9 cellular contexts compared by ENCODE assay signal in genomic region chr16:252366-253337, GRCh38. TPM values are rescaled to one million over a fixed set of nuclear protein-coding genes. Genes with fewer than 3 reads are reported as not detected.
DNase-seq lines count a peak whose midpoint lies in the region; ATAC-seq and TF ChIP-seq lines count a peak whose summit lies in the region.
"Had no signal": no experiment of that assay in that cellular context is flagged by ENCODE, and none has a peak within 500 bp of the region (broad histone marks: within the 10 kb centered on the region; RNA-seq: fewer than 3 reads in every experiment).

No MANE protein-coding gene starts in this region.

- H3K27ac ChIP-seq in upper lobe of left lung, result peak overlapping the region; percentile 2 to 70 (median 25)
- H3K27ac ChIP-seq in SJCRH30, result no peak overlapping the region

- peaks cover 0 to 44% (median 19%) of the 10 kb centered on the region in 4 donors for H3K36me3 ChIP-seq in upper lobe of left lung
- no peaks in the 10 kb centered on the region; the same call in 1 of the 2 replicates for H3K36me3 ChIP-seq in SJCRH30

- ATAC-seq in Right ventricle myocardium inferior, result peak; percentile 44
- peak; percentile 69 for ATAC-seq in memory B cell (ENCODE audit: low read depth)
- no peak for ATAC-seq in upper lobe of left lung (ENCODE audit: low FRiP score in 2 of 2)
- no peak for ATAC-seq in HG03280 (IDR thresholded peaks at IDR 0.05; ENCODE audit: unreplicated experiment)

- TF ChIP-seq EP300 in upper lobe of left lung (IDR thresholded peaks at IDR 0.05), result no peak

- H3K9me3 Mint-ChIP-seq in activated T-helper 2 cell treated with anti-CD3 and anti-CD28 coated beads, Interferon-gamma antibody, Interleukin-2, Interleukin-4, amounts not matched to agents 10 μg/mL and 5 μg/mL and 100 μg/mL, durations not matched to agents 14 hours and 24 hours and 36 hours, result no peaks in the 10 kb centered on the region
- H3K9me3 Mint-ChIP-seq in memory B cell, result no peaks in the 10 kb centered on the region

- DNase-seq in Right ventricle myocardium inferior (ENCODE audit: missing footprints), result no peak
- DNase-seq in cardiac septum (ENCODE audit: low spot score), result no peak
- DNase-seq in activated T-helper 2 cell treated with anti-CD3 and anti-CD28 coated beads, Interferon-gamma antibody, Interleukin-2, Interleukin-4, amounts not matched to agents 10 μg/mL and 5 μg/mL and 100 μg/mL, durations not matched to agents 14 hours and 24 hours and 36 hours (ENCODE audit: low spot score), result peak; percentile 30
- DNase-seq in memory B cell (ENCODE audit: low spot score in 2 of 2), result no peak
- no peak for DNase-seq in upper lobe of left lung
- DNase-seq in 8988T, result no peak
- no peak for DNase-seq in SJCRH30
- DNase-seq: NCI-H146 had no signal

- no peak for TF ChIP-seq CTCF in upper lobe of left lung (IDR thresholded peaks at IDR 0.05)

- H3K27me3 ChIP-seq in upper lobe of left lung (no peaks in the 10 kb centered on the region), SJCRH30 (no peaks in the 10 kb centered on the region)

- no peak for TF ChIP-seq POLR2A in upper lobe of left lung (IDR thresholded peaks at IDR 0.05)

- H3K4me3 Mint-ChIP-seq in activated T-helper 2 cell treated with anti-CD3 and anti-CD28 coated beads, Interferon-gamma antibody, Interleukin-2, Interleukin-4, amounts not matched to agents 10 μg/mL and 5 μg/mL and 100 μg/mL, durations not matched to agents 14 hours and 24 hours and 36 hours (ENCODE audit: low read depth), result peak overlapping the region; percentile 80
- peak overlapping the region; percentile 71 for H3K4me3 Mint-ChIP-seq in memory B cell

- peak overlapping the region; percentile 92 for H3K27ac Mint-ChIP-seq in activated T-helper 2 cell treated with anti-CD3 and anti-CD28 coated beads, Interferon-gamma antibody, Interleukin-2, Interleukin-4, amounts not matched to agents 10 μg/mL and 5 μg/mL and 100 μg/mL, durations not matched to agents 14 hours and 24 hours and 36 hours
- H3K27ac Mint-ChIP-seq in memory B cell, result peak overlapping the region; percentile 71

- intact Hi-C loops in Right ventricle myocardium inferior (cut with DNase I), result no loop called here
- intact Hi-C loops in cardiac septum (cut with DNase I), result no loop called here
- intact Hi-C loops in activated T-helper 2 cell treated with anti-CD3 and anti-CD28 coated beads, Interferon-gamma antibody, Interleukin-2, Interleukin-4, amounts not matched to agents 10 μg/mL and 5 μg/mL and 100 μg/mL, durations not matched to agents 14 hours and 24 hours and 36 hours (cut with micrococcal nuclease), result loop anchor here (1.0 kb wide), 1 partner anchor 17 kb away; no protein-coding TSS in a partner anchor

- peak overlapping the region in 2 of 4 donors; percentile 2 to 16 for H3K4me3 ChIP-seq in upper lobe of left lung
- H3K4me3 ChIP-seq in SJCRH30, result no peak overlapping the region

- peaks cover 0 to 8% (median 0%) of the 10 kb centered on the region in 4 donors for H3K4me1 ChIP-seq in upper lobe of left lung
- no peaks in the 10 kb centered on the region for H3K4me1 ChIP-seq in SJCRH30

- 44 to 57% methylated on average over 30 of the region's 30 CpGs for WGBS in upper lobe of left lung, 2 donors

- H3K4me1 Mint-ChIP-seq in activated T-helper 2 cell treated with anti-CD3 and anti-CD28 coated beads, Interferon-gamma antibody, Interleukin-2, Interleukin-4, amounts not matched to agents 10 μg/mL and 5 μg/mL and 100 μg/mL, durations not matched to agents 14 hours and 24 hours and 36 hours (ENCODE audit: low read depth), result peaks cover 27% of the 10 kb centered on the region
- peaks cover 6% of the 10 kb centered on the region for H3K4me1 Mint-ChIP-seq in memory B cell

- H3K9me3 ChIP-seq in upper lobe of left lung (no peaks in the 10 kb centered on the region), SJCRH30 (replicated peaks) (no peaks in the 10 kb centered on the region)

- no peaks in the 10 kb centered on the region for H3K27me3 Mint-ChIP-seq in activated T-helper 2 cell treated with anti-CD3 and anti-CD28 coated beads, Interferon-gamma antibody, Interleukin-2, Interleukin-4, amounts not matched to agents 10 μg/mL and 5 μg/mL and 100 μg/mL, durations not matched to agents 14 hours and 24 hours and 36 hours (ENCODE audit: low read depth)
- no peaks in the 10 kb centered on the region for H3K27me3 Mint-ChIP-seq in memory B cell

- H3K36me3 Mint-ChIP-seq in activated T-helper 2 cell treated with anti-CD3 and anti-CD28 coated beads, Interferon-gamma antibody, Interleukin-2, Interleukin-4, amounts not matched to agents 10 μg/mL and 5 μg/mL and 100 μg/mL, durations not matched to agents 14 hours and 24 hours and 36 hours (ENCODE audit: low read depth), result peaks cover 20% of the 10 kb centered on the region
- peaks cover 18% of the 10 kb centered on the region for H3K36me3 Mint-ChIP-seq in memory B cell

RNA-seq across cellular contexts. Expression of gene FAM234A, which starts 18.0 kb away (rescaled TPM):
- total RNA-seq in Right ventricle myocardium inferior (144 TPM), cardiac septum (137 TPM), upper lobe of left lung (10 to 100 TPM; 55.4 to 92.7 (median 66.0) TPM)
- 30.3 TPM in 2 replicates for total RNA-seq in activated T-helper 2 cell treated with anti-CD3 and anti-CD28 coated beads, Interferon-gamma antibody, Interleukin-2, Interleukin-4, amounts not matched to agents 10 μg/mL and 5 μg/mL and 100 μg/mL, durations not matched to agents 14 hours and 24 hours and 36 hours
- total RNA-seq in SJCRH30 (2014; rRNA removed; shearing (Covaris generic)), result 28.3 and 28.9 TPM in 2 replicates

RNA-seq across cellular contexts. Expression of gene RGS11, which starts 23.1 kb away (rescaled TPM):
- total RNA-seq in Right ventricle myocardium inferior (15.4 TPM), cardiac septum (31.4 TPM), upper lobe of left lung (10 to 100 TPM in 2 of 6 donors, 1 to 10 TPM in 4; 1.9 to 16.8 (median 5.5) TPM)
- 0.30 and 0.46 TPM in 2 replicates for total RNA-seq in activated T-helper 2 cell treated with anti-CD3 and anti-CD28 coated beads, Interferon-gamma antibody, Interleukin-2, Interleukin-4, amounts not matched to agents 10 μg/mL and 5 μg/mL and 100 μg/mL, durations not matched to agents 14 hours and 24 hours and 36 hours
- total RNA-seq in SJCRH30 (2014; rRNA removed; shearing (Covaris generic)), result not detected in 2 replicates

RNA-seq across cellular contexts. Expression of gene LUC7L, which starts 23.4 kb away (rescaled TPM):
- total RNA-seq in Right ventricle myocardium inferior, result 23.5 TPM
- 30.9 TPM for total RNA-seq in cardiac septum
- total RNA-seq in activated T-helper 2 cell treated with anti-CD3 and anti-CD28 coated beads, Interferon-gamma antibody, Interleukin-2, Interleukin-4, amounts not matched to agents 10 μg/mL and 5 μg/mL and 100 μg/mL, durations not matched to agents 14 hours and 24 hours and 36 hours, result 91.0 and 93.5 TPM in 2 replicates
- 100 to 1,000 TPM in 3 of 6 donors, 10 to 100 TPM in 3; 57.9 to 394 (median 108) TPM for total RNA-seq in upper lobe of left lung
- total RNA-seq in SJCRH30 (2014; rRNA removed; shearing (Covaris generic)), result 38.0 and 47.4 TPM in 2 replicates

RNA-seq across cellular contexts. Expression of gene ARHGDIG, which starts 27.7 kb away (rescaled TPM):
- 9.3 TPM for total RNA-seq in Right ventricle myocardium inferior
- total RNA-seq in cardiac septum, result 2.8 TPM
- total RNA-seq in activated T-helper 2 cell treated with anti-CD3 and anti-CD28 coated beads, Interferon-gamma antibody, Interleukin-2, Interleukin-4, amounts not matched to agents 10 μg/mL and 5 μg/mL and 100 μg/mL, durations not matched to agents 14 hours and 24 hours and 36 hours, result 0.82 TPM in 1 of 2 replicates, not detected in the other
- total RNA-seq in upper lobe of left lung, result under 1 TPM in 1 of 6 donors, not detected in 5; 0.91 TPM
- total RNA-seq in SJCRH30 (2014; rRNA removed; shearing (Covaris generic)), result not detected in 2 replicates

RNA-seq across cellular contexts. Expression of gene PDIA2, which starts 30.3 kb away (rescaled TPM):
- total RNA-seq in Right ventricle myocardium inferior (1.6 TPM), cardiac septum (0.81 TPM), upper lobe of left lung (under 1 TPM in 2 of 6 donors, not detected in 4; 0.52 to 0.64 TPM)
- total RNA-seq in activated T-helper 2 cell treated with anti-CD3 and anti-CD28 coated beads, Interferon-gamma antibody, Interleukin-2, Interleukin-4, amounts not matched to agents 10 μg/mL and 5 μg/mL and 100 μg/mL, durations not matched to agents 14 hours and 24 hours and 36 hours, result not detected in 2 replicates
- total RNA-seq in SJCRH30 (2014; rRNA removed; shearing (Covaris generic)), result 0.18 and 0.38 TPM in 2 replicates

Comparison
In these comparisons a context has a peak if more than half of its experiments do, and no peak if none do; other contexts are left out.
1. ATAC-seq: peak in Right ventricle myocardium inferior (single experiment) and memory B cell (single experiment); none in upper lobe of left lung (0 of 2) and HG03280 (single experiment).